In the genomic region with DNA sequence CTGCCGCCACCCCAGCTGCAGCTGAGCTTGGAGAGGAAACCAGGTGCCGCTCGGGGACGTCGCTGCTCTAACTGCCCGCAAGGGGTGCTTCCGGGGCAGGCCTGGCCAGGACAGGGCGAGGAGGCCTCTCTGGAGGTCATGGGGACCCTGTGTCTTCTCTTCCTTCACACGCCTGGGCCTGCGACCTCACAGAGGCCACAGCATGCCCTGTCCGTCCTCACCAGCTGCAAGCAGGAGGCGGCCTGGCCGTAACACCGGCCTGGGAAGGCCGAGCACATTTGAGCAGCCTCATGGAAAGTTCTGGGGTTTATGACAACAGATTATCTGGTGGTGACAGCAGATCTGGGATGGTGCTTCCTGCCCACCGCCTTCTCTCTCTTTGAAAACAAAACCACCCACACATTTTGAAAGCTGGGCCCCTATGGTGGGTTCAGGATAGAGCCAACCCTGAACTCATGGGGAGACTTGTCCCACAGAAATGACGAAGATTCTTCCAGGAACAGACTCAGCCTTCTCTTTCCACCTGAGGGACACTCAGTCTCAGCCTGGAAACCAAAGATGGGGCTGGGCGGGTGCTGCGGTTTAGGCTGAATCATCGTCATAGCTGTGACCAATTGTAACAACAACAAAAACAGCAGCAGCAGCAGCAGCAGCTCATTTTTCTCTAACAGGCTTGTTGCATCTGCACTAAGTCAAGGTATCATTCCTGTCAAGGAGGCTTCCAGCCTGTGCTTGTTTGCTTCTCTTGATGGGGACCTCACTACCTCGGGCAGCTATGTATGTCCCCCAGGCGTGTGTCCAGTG, we compare ENCODE assay signal across 9 cellular contexts.
A peak's percentile ranks its signal among the peaks of the same experiment; 100 is the strongest.
DNase-seq lines count a peak whose midpoint lies in the region; ATAC-seq and TF ChIP-seq lines count a peak whose summit lies in the region.
"Had no signal": no experiment of that assay in that cellular context is flagged by ENCODE, and none has a peak within 500 bp of the region (broad histone marks: within the 10 kb centered on the region; RNA-seq: fewer than 3 reads in every experiment).

No MANE protein-coding gene starts in this region.

- peaks cover under 1 to 3% (median 2%) of the 10 kb centered on the region in 4 donors for H3K9me3 ChIP-seq in stomach

- TF ChIP-seq POLR2A in stomach (IDR thresholded peaks at IDR 0.05) = no peak

- DNase-seq in MV-4-11 (lab: John Stamatoyannopoulos, UW) (peak; percentile 35), fibroblast of peridontal ligament (ENCODE audit: extremely low read depth) (peak; percentile 68), HuH-7 (ENCODE audit: low spot score) (no peak), stomach (no peak), C1 segment of cervical spinal cord (lab: John Stamatoyannopoulos, UW) (no peak)
- DNase-seq in activated CD8-positive, alpha-beta memory T cell treated with anti-CD3 and anti-CD28 coated beads for 24 hours = peak; percentile 58
- DNase-seq in stimulated activated CD8-positive, alpha-beta memory T cell treated with anti-CD3 and anti-CD28 coated beads, Interleukin-4, amount 100 ng/mL, for 24 hours (ENCODE audit: low read depth) = peak; percentile 24

- H3K36me3 ChIP-seq in stomach = no peaks in the 10 kb centered on the region

- WGBS in stomach, 5 donors = 76 to 86% (median 78%) methylated on average over 16 to 22 of the region's 22 CpGs

- H3K4me1 ChIP-seq in stomach = peaks cover 0 to 10% (median 3%) of the 10 kb centered on the region in 4 donors
- H3K4me1 ChIP-seq: parathyroid adenoma had no signal

- intact Hi-C loops in stomach (cut with DNase I; ENCODE audit: low total_unique reads) = no loop called here

- H3K4me3 ChIP-seq in stomach = no peak overlapping the region

- TF ChIP-seq EP300 in stomach (IDR thresholded peaks at IDR 0.05) = no peak

- TF ChIP-seq CTCF in stomach (IDR thresholded peaks at IDR 0.05) = no peak

- peaks cover 3 to 53% (median 10%) of the 10 kb centered on the region in 3 donors for H3K27me3 ChIP-seq in stomach

- H3K27ac ChIP-seq in stomach = peak overlapping the region in 1 of 5 donors; percentile 34
- H3K27ac ChIP-seq: parathyroid adenoma had no signal

- no peak for ATAC-seq in HG03354 (IDR thresholded peaks at IDR 0.05; ENCODE audit: poor library complexity, severe bottlenecking, unreplicated experiment)

Comparison
In these comparisons a context has a peak if more than half of its experiments do, and no peak if none do; other contexts are left out.
1. DNase-seq: peak in MV-4-11 (single experiment), activated CD8-positive, alpha-beta memory T cell treated with anti-CD3 and anti-CD28 coated beads for 24 hours (single experiment), fibroblast of peridontal ligament (single experiment) and stimulated activated CD8-positive, alpha-beta memory T cell treated with anti-CD3 and anti-CD28 coated beads, Interleukin-4, amount 100 ng/mL, for 24 hours (single experiment); none in HuH-7 (single experiment), stomach (single experiment) and C1 segment of cervical spinal cord (0 of 14).